Comparison of ENCODE assay signal across 9 cellular contexts in genomic region chr22:30649430-30650007, GRCh38. TPM values are rescaled to one million over a fixed set of nuclear protein-coding genes. Genes with fewer than 3 reads are reported as not detected.
DNase-seq lines count a peak whose midpoint lies in the region; ATAC-seq and TF ChIP-seq lines count a peak whose summit lies in the region.
"Had no signal": no experiment of that assay in that cellular context is flagged by ENCODE, and none has a peak within 500 bp of the region (broad histone marks: within the 10 kb centered on the region; RNA-seq: fewer than 3 reads in every experiment).

No MANE protein-coding gene starts in this region.

- peaks cover 31% of the 10 kb centered on the region for H3K4me1 Mint-ChIP-seq in activated CD8-positive, alpha-beta memory T cell treated with anti-CD3 and anti-CD28 coated beads, Interleukin-2, amount 10 ng/mL, durations not matched to agents 7 days and 5 days

- H3K9me3 ChIP-seq in esophagus squamous epithelium = no peaks in the 10 kb centered on the region

- no peak for TF ChIP-seq POLR2A in NB4 (IDR thresholded peaks at IDR 0.05; ENCODE audit: extremely low read depth, insufficient read length)
- TF ChIP-seq POLR2A in esophagus squamous epithelium (IDR thresholded peaks at IDR 0.05) = no peak

- H3K27me3 Mint-ChIP-seq in activated CD8-positive, alpha-beta memory T cell treated with anti-CD3 and anti-CD28 coated beads, Interleukin-2, amount 10 ng/mL, durations not matched to agents 7 days and 5 days = no peaks in the 10 kb centered on the region
- H3K27me3 Mint-ChIP-seq: IgD-negative memory B cell had no signal

- WGBS in esophagus squamous epithelium, 2 donors = 11 to 29% methylated on average over 6 of the region's 7 CpGs

- POLR2A ChIA-PET in HEK293T (lab: Yijun Ruan, JAX) = no interaction called here

- ATAC-seq in activated CD8-positive, alpha-beta memory T cell treated with anti-CD3 and anti-CD28 coated beads, Interleukin-2, amount 10 ng/mL, durations not matched to agents 7 days and 5 days = peak; percentile 100

- intact Hi-C loops in esophagus squamous epithelium (cut with DNase I) = no loop called here

- DNase-seq in GM19238 (ENCODE audit: insufficient read length, low spot score) = peak; percentile 39
- DNase-seq in NB4 (ENCODE audit: low read depth) = peak; percentile 88
- peak; percentile 90 for DNase-seq in activated CD8-positive, alpha-beta memory T cell treated with anti-CD3 and anti-CD28 coated beads, Interleukin-2, amount 10 ng/mL, durations not matched to agents 7 days and 5 days
- peak; percentile 30 for DNase-seq in esophagus squamous epithelium (lab: John Stamatoyannopoulos, UW)
- peak; percentile 79 to 88 (median 80) for DNase-seq in stimulated activated CD4-positive, alpha-beta T cell treated with anti-CD3 and anti-CD28 coated beads, Interleukin-12 subunit alpha, Interleukin-12 subunit beta, amount 100 ng/mL, for 48 hours (ENCODE audit: low read depth in 2 of 3, low spot score in 1 of 3)
- DNase-seq in HEK293T (ENCODE audit: extremely low spot score) = no peak
- DNase-seq in DMS 273 (lab: John Stamatoyannopoulos, UW; ENCODE audit: unreplicated experiment) = no peak
- no peak for DNase-seq in NCI-H526 treated with DMSO at 0.1 percent for 48 hours (lab: John Stamatoyannopoulos, UW)

- peak; percentile 10 for TF ChIP-seq CTCF in NB4 (IDR thresholded peaks at IDR 0.05; ENCODE audit: low read depth, low read length)
- peak in 1 of 6 experiments; percentile 41 for TF ChIP-seq CTCF in esophagus squamous epithelium (IDR thresholded peaks at IDR 0.05)

- no peaks in the 10 kb centered on the region for H3K9me3 Mint-ChIP-seq in activated CD8-positive, alpha-beta memory T cell treated with anti-CD3 and anti-CD28 coated beads, Interleukin-2, amount 10 ng/mL, durations not matched to agents 7 days and 5 days (ENCODE audit: low read depth)

- H3K4me1 ChIP-seq in esophagus squamous epithelium = peaks cover 8 to 21% (median 11%) of the 10 kb centered on the region in 3 donors

- H3K4me3 Mint-ChIP-seq in activated CD8-positive, alpha-beta memory T cell treated with anti-CD3 and anti-CD28 coated beads, Interleukin-2, amount 10 ng/mL, durations not matched to agents 7 days and 5 days = no peak overlapping the region

- peaks cover 1% of the 10 kb centered on the region for H3K36me3 Mint-ChIP-seq in activated CD8-positive, alpha-beta memory T cell treated with anti-CD3 and anti-CD28 coated beads, Interleukin-2, amount 10 ng/mL, durations not matched to agents 7 days and 5 days

- H3K27ac ChIP-seq in esophagus squamous epithelium = peak overlapping the region in 3 of 4 donors; percentile 34 to 71 (median 62)

- peaks cover 0 to 21% (median 0%) of the 10 kb centered on the region in 3 donors for H3K36me3 ChIP-seq in esophagus squamous epithelium

- H3K4me3 ChIP-seq in NB4 (ENCODE audit: low read depth, low read length) (no peak overlapping the region), esophagus squamous epithelium (no peak overlapping the region)

- CTCF ChIA-PET in activated CD8-positive, alpha-beta memory T cell treated with anti-CD3 and anti-CD28 coated beads, Interleukin-2, amount 10 ng/mL, durations not matched to agents 7 days and 5 days (lab: Charles Lee) = interaction anchor here (0.6 to 4.1 kb wide), 11 partner anchors 9 to 436 kb away, joined by 3 to 36 read pairs (median 4); partner anchors contain the start of genes DUSP18 and SLC35E4
- CTCF ChIA-PET in HEK293T (lab: Yijun Ruan, JAX) = no interaction called here

- peak overlapping the region; percentile 86 for H3K27ac Mint-ChIP-seq in activated CD8-positive, alpha-beta memory T cell treated with anti-CD3 and anti-CD28 coated beads, Interleukin-2, amount 10 ng/mL, durations not matched to agents 7 days and 5 days

- H3K27me3 ChIP-seq in esophagus squamous epithelium = no peaks in the 10 kb centered on the region

TF ChIP-seq in HEK293T, 16 proteins besides CTCF, POLR2A, EP300 and RAD21:
- TF ChIP-seq ELF4 (IDR thresholded peaks at IDR 0.05) = no peak
- no peak for TF ChIP-seq BHLHE40 (IDR thresholded peaks at IDR 0.05; ENCODE audit: borderline replicate concordance)
- no peak for TF ChIP-seq FOXA1 (IDR thresholded peaks at IDR 0.05)
- TF ChIP-seq SP1 (IDR thresholded peaks at IDR 0.05) = no peak
- no peak for TF ChIP-seq CTBP1 (IDR thresholded peaks at IDR 0.05; ENCODE audit: borderline replicate concordance)
- no peak for TF ChIP-seq NFRKB (IDR thresholded peaks at IDR 0.05)
- TF ChIP-seq ARNT (IDR thresholded peaks at IDR 0.05) = no peak
- TF ChIP-seq FOXK2 (IDR thresholded peaks at IDR 0.05) = no peak
- TF ChIP-seq SUZ12 (IDR thresholded peaks at IDR 0.05) = no peak
- TF ChIP-seq, protein P1, sequence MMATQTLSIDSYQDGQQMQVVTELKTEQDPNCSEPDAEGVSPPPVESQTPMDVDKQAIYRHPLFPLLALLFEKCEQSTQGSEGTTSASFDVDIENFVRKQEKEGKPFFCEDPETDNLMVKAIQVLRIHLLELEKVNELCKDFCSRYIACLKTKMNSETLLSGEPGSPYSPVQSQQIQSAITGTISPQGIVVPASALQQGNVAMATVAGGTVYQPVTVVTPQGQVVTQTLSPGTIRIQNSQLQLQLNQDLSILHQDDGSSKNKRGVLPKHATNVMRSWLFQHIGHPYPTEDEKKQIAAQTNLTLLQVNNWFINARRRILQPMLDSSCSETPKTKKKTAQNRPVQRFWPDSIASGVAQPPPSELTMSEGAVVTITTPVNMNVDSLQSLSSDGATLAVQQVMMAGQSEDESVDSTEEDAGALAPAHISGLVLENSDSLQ (IDR thresholded peaks at IDR 0.05) = no peak
- no peak for TF ChIP-seq FOXM1 (IDR thresholded peaks at IDR 0.05; ENCODE audit: borderline replicate concordance)
- TF ChIP-seq ZNF384 (IDR thresholded peaks at IDR 0.05) = no peak
- no peak for TF ChIP-seq HDGF (IDR thresholded peaks at IDR 0.05; ENCODE audit: borderline replicate concordance)
- TF ChIP-seq TARDBP (IDR thresholded peaks at IDR 0.05) = no peak

RNA-seq across cellular contexts. Expression of gene SLC35E4, which starts 13.9 kb away (rescaled TPM):
- total RNA-seq in activated CD8-positive, alpha-beta memory T cell treated with anti-CD3 and anti-CD28 coated beads, Interleukin-2, amount 10 ng/mL, durations not matched to agents 7 days and 5 days = 1 to 10 TPM; 3.8 to 5.0 TPM
- 1 to 10 TPM; 5.5 to 8.3 (median 6.3) TPM for total RNA-seq in esophagus squamous epithelium

RNA-seq across cellular contexts. Expression of gene DUSP18, which starts 18.2 kb away (rescaled TPM):
- total RNA-seq in activated CD8-positive, alpha-beta memory T cell treated with anti-CD3 and anti-CD28 coated beads, Interleukin-2, amount 10 ng/mL, durations not matched to agents 7 days and 5 days = 10 to 100 TPM in 1 of 2 experiments, 1 to 10 TPM in 1; 9.2 to 11.6 TPM
- 10 to 100 TPM in 2 of 4 donors, 1 to 10 TPM in 2; 6.1 to 13.0 (median 8.6) TPM for total RNA-seq in esophagus squamous epithelium

RNA-seq across cellular contexts. Expression of gene TCN2, which starts 42.5 kb away (rescaled TPM):
- under 1 TPM; 0.19 to 0.41 TPM for total RNA-seq in activated CD8-positive, alpha-beta memory T cell treated with anti-CD3 and anti-CD28 coated beads, Interleukin-2, amount 10 ng/mL, durations not matched to agents 7 days and 5 days
- 10 to 100 TPM in 2 of 4 donors, 1 to 10 TPM in 2; 1.9 to 20.4 (median 10.4) TPM for total RNA-seq in esophagus squamous epithelium

RNA-seq across cellular contexts. Expression of gene OSBP2, which starts 45.2 kb away (rescaled TPM):
- total RNA-seq in activated CD8-positive, alpha-beta memory T cell treated with anti-CD3 and anti-CD28 coated beads, Interleukin-2, amount 10 ng/mL, durations not matched to agents 7 days and 5 days = 1 to 10 TPM; 1.7 to 4.3 TPM
- 1 to 10 TPM; 1.9 to 3.9 (median 3.0) TPM for total RNA-seq in esophagus squamous epithelium

RNA-seq across cellular contexts. Expression of gene PES1, which starts 57.8 kb away (rescaled TPM):
- 10 to 100 TPM; 56.2 to 91.5 TPM for total RNA-seq in activated CD8-positive, alpha-beta memory T cell treated with anti-CD3 and anti-CD28 coated beads, Interleukin-2, amount 10 ng/mL, durations not matched to agents 7 days and 5 days
- 10 to 100 TPM; 45.3 to 67.0 (median 58.4) TPM for total RNA-seq in esophagus squamous epithelium

Comparison
In these comparisons a context has a peak if more than half of its experiments do, and no peak if none do; other contexts are left out.
1. DNase-seq: peak in GM19238 (single experiment), NB4 (single experiment), activated CD8-positive, alpha-beta memory T cell treated with anti-CD3 and anti-CD28 coated beads, Interleukin-2, amount 10 ng/mL, durations not matched to agents 7 days and 5 days (single experiment), esophagus squamous epithelium (single experiment) and stimulated activated CD4-positive, alpha-beta T cell treated with anti-CD3 and anti-CD28 coated beads, Interleukin-12 subunit alpha, Interleukin-12 subunit beta, amount 100 ng/mL, for 48 hours (3 of 3); none in HEK293T (single experiment), DMS 273 (single experiment) and NCI-H526 treated with DMSO at 0.1 percent for 48 hours (single experiment).